Comparison of ENCODE assay signal across 12 cellular contexts in the genomic region with DNA sequence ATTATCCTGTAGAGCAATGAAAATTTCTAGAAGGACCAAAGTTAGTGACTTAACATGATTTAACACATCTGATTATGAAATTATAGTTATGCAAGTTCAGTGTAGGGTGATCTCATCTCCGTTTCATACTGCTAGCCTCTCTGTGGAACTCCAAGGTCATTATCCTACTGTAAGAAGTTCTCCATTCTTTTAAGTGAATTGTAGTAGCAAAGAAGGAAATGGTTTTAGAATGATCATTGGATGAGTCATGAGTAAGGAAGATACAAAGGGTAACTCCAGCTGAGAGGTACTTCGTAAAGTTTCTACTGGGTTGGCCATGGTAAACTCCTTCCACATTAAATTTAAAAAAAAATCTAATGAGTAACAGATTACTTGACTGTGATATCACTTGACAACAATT.
DNase-seq lines count a peak whose midpoint lies in the region; ATAC-seq and TF ChIP-seq lines count a peak whose summit lies in the region.
"Had no signal": no experiment of that assay in that cellular context is flagged by ENCODE, and none has a peak within 500 bp of the region (broad histone marks: within the 10 kb centered on the region; RNA-seq: fewer than 3 reads in every experiment).

No MANE protein-coding gene starts in this region.

- H3K27me3 ChIP-seq in AG04450 (ENCODE audit: control insufficient read depth, insufficient read depth, low read length) (no peaks in the 10 kb centered on the region), IMR-90 (ENCODE audit: control insufficient read depth, insufficient read depth, low read length) (no peaks in the 10 kb centered on the region)
- H3K27me3 ChIP-seq: dorsolateral prefrontal cortex had no signal

- no peak for TF ChIP-seq CTCF in AG04450 (IDR thresholded peaks at IDR 0.05; ENCODE audit: low read depth, low read length)
- no peak for TF ChIP-seq CTCF in IMR-90 (conservative IDR thresholded peaks at IDR 0.05; ENCODE audit: low read depth, low read length)
- TF ChIP-seq CTCF in astrocyte of the cerebellum (IDR thresholded peaks at IDR 0.05; ENCODE audit: low read depth, low read length, missing control alignments), result no peak

- no CpG with 5 or more reads among the region's 2 CpGs for WGBS in IMR-90 (ENCODE audit: extremely low coverage in 2 of 2, insufficient read length in 1 of 2), 2 experiments

- no peak overlapping the region for H2AFZ ChIP-seq in IMR-90 (replicated peaks; ENCODE audit: low read length, poor library complexity)

- H4K20me1 ChIP-seq in IMR-90 (ENCODE audit: insufficient read depth, low read length), result no peaks in the 10 kb centered on the region

- H3K27ac ChIP-seq in AG04450 (ENCODE audit: low read depth, low read length) (no peak overlapping the region), IMR-90 (ENCODE audit: insufficient read depth, low read length) (no peak overlapping the region)
- H3K27ac ChIP-seq: dorsolateral prefrontal cortex, left ventricle myocardium inferior had no signal

- H2AK9ac ChIP-seq in IMR-90 (replicated peaks; ENCODE audit: low read depth, low read length, poor library complexity), result no peak overlapping the region

- in situ Hi-C loops in IMR-90 (cut with MboI; ENCODE audit: low sequenced_read_pairs), result no loop called here
- in situ Hi-C loops in astrocyte of the cerebellum (cut with HindIII; ENCODE audit: low sequenced_read_pairs), result no loop called here

- BruUV-seq in IMR-90 (replicated peaks; lab: Mats Ljungman, UMichigan), result no TSS peak

- H4K5ac ChIP-seq in IMR-90 (ENCODE audit: low read depth, low read length), result no peak overlapping the region

- peak; percentile 63 for DNase-seq in AG04450 (ENCODE audit: low read depth, low spot score)
- peak; percentile 94 for DNase-seq in IMR-90
- peak; percentile 84 for DNase-seq in astrocyte of the cerebellum (ENCODE audit: low read depth)
- DNase-seq in kidney glomerular epithelial cell (lab: John Stamatoyannopoulos, UW), result peak; percentile 97
- DNase-seq in stimulated activated CD4-positive, alpha-beta T cell treated with anti-CD3 and anti-CD28 coated beads, Interleukin-15, amount 100 ng/mL, for 24 hours, result no peak
- DNase-seq in NCI-H526 (lab: John Stamatoyannopoulos, UW), result no peak
- no peak for DNase-seq in stimulated activated naive B cell treated with anti-CD40 and anti-IgM and Interleukin-4, amounts not matched to agents 10 μg/mL and 1 μg/mL and 100 μg/mL, for 72 hours
- DNase-seq: CD4-positive, CD25-positive, alpha-beta regulatory T cell; dorsolateral prefrontal cortex; KG1; left ventricle myocardium inferior had no signal

- no peaks in the 10 kb centered on the region for H3K36me3 ChIP-seq in IMR-90 (ENCODE audit: control insufficient read depth, insufficient read depth, low read length)
- H3K36me3 ChIP-seq: left ventricle myocardium inferior had no signal

- POLR2A ChIA-PET in AG04450 (lab: Yijun Ruan, JAX) (no interaction called here), IMR-90 (lab: Charles Lee; ENCODE audit: unreplicated experiment) (interaction anchor here (0.7 kb wide), 1 partner anchor 21 kb away, joined by 3 read pairs; no protein-coding TSS in a partner anchor)

- H3K27me3 Mint-ChIP-seq in stimulated activated naive B cell treated with anti-CD40 and anti-IgM and Interleukin-4, amounts not matched to agents 10 μg/mL and 1 μg/mL and 100 μg/mL, for 72 hours, result no peaks in the 10 kb centered on the region
- H3K27me3 Mint-ChIP-seq: CD4-positive, CD25-positive, alpha-beta regulatory T cell had no signal

- no peak for TF ChIP-seq RAD21 in IMR-90 (IDR thresholded peaks at IDR 0.05; ENCODE audit: low read length)

- no peak overlapping the region for H4K91ac ChIP-seq in IMR-90 (ENCODE audit: insufficient read depth, low read depth, low read length)

- no peaks in the 10 kb centered on the region for H3K36me3 Mint-ChIP-seq in stimulated activated naive B cell treated with anti-CD40 and anti-IgM and Interleukin-4, amounts not matched to agents 10 μg/mL and 1 μg/mL and 100 μg/mL, for 72 hours
- H3K36me3 Mint-ChIP-seq: CD4-positive, CD25-positive, alpha-beta regulatory T cell had no signal

- no peak overlapping the region for H2AK5ac ChIP-seq in IMR-90 (ENCODE audit: low read depth, low read length)

- H3K9me3 ChIP-seq in AG04450 (ENCODE audit: control insufficient read depth, insufficient read depth, low read length) (no peaks in the 10 kb centered on the region), IMR-90 (ENCODE audit: control insufficient read depth, insufficient read depth, low read length) (no peaks in the 10 kb centered on the region)

- H3K9me1 ChIP-seq in IMR-90 (ENCODE audit: insufficient read depth, low read length), result no peaks in the 10 kb centered on the region

- no peak overlapping the region for H3K4me3 Mint-ChIP-seq in stimulated activated naive B cell treated with anti-CD40 and anti-IgM and Interleukin-4, amounts not matched to agents 10 μg/mL and 1 μg/mL and 100 μg/mL, for 72 hours
- H3K4me3 Mint-ChIP-seq: CD4-positive, CD25-positive, alpha-beta regulatory T cell had no signal

- no peak overlapping the region for H2BK20ac ChIP-seq in IMR-90 (ENCODE audit: low read depth, low read length)

- H3K4me2 ChIP-seq in IMR-90 (ENCODE audit: low read depth, low read length), result no peak overlapping the region

- ATAC-seq in IMR-90 (ENCODE audit: low read depth), result peak; percentile 87
- ATAC-seq in stimulated activated naive B cell treated with anti-CD40 and anti-IgM and Interleukin-4, amounts not matched to agents 10 μg/mL and 1 μg/mL and 100 μg/mL, for 72 hours (replicated peaks), result no peak
- no peak for ATAC-seq in GM21529 (IDR thresholded peaks at IDR 0.05; ENCODE audit: unreplicated experiment)

- no peak overlapping the region for H3K56ac ChIP-seq in IMR-90 (ENCODE audit: extremely low read depth, insufficient read depth, low read length)

- H3K4me3 ChIP-seq in AG04450 (ENCODE audit: low read depth, low read length) (no peak overlapping the region), IMR-90 (ENCODE audit: insufficient read depth, low read depth, low read length) (no peak overlapping the region), astrocyte of the cerebellum (ENCODE audit: low read depth, low read length) (no peak overlapping the region)
- H3K4me3 ChIP-seq: dorsolateral prefrontal cortex, left ventricle myocardium inferior had no signal

- no peak overlapping the region for H2BK15ac ChIP-seq in IMR-90 (ENCODE audit: low read depth, low read length)

- CTCF ChIA-PET in AG04450 (lab: Charles Lee) (interaction anchor here (1.0 kb wide), 1 partner anchor 213 kb away, joined by 4 read pairs; no protein-coding TSS in a partner anchor), IMR-90 (lab: Yijun Ruan, JAX) (no interaction called here)

- H3K4me1 Mint-ChIP-seq in stimulated activated naive B cell treated with anti-CD40 and anti-IgM and Interleukin-4, amounts not matched to agents 10 μg/mL and 1 μg/mL and 100 μg/mL, for 72 hours, result no peaks in the 10 kb centered on the region
- H3K4me1 Mint-ChIP-seq: CD4-positive, CD25-positive, alpha-beta regulatory T cell had no signal

- no peak overlapping the region for H2BK120ac ChIP-seq in IMR-90 (ENCODE audit: low read depth, low read length)

- no peak overlapping the region for H2BK5ac ChIP-seq in IMR-90 (ENCODE audit: low read depth, low read length, poor library complexity, severe bottlenecking)

- H3K14ac ChIP-seq in IMR-90 (replicated peaks; ENCODE audit: low read depth, low read length), result no peak overlapping the region

- no peak overlapping the region for H3K27ac Mint-ChIP-seq in stimulated activated naive B cell treated with anti-CD40 and anti-IgM and Interleukin-4, amounts not matched to agents 10 μg/mL and 1 μg/mL and 100 μg/mL, for 72 hours

- H4K8ac ChIP-seq in IMR-90 (ENCODE audit: low read depth in 2 of 2, low read length in 2 of 2), result no peak overlapping the region

- H3K18ac ChIP-seq in IMR-90 (ENCODE audit: low read depth, low read length), result no peak overlapping the region

- no peak overlapping the region for H3K4ac ChIP-seq in IMR-90 (ENCODE audit: low read depth, low read length)

- dilution Hi-C loops in IMR-90 (cut with HindIII; ENCODE audit: low sequenced_read_pairs, unreplicated experiment), result no loop called here

- H3K9me3 Mint-ChIP-seq in stimulated activated naive B cell treated with anti-CD40 and anti-IgM and Interleukin-4, amounts not matched to agents 10 μg/mL and 1 μg/mL and 100 μg/mL, for 72 hours, result no peaks in the 10 kb centered on the region

- intact Hi-C loops in IMR-90 (cut with micrococcal nuclease), result no loop called here

- no peak overlapping the region for H3K23ac ChIP-seq in IMR-90 (ENCODE audit: low read depth, low read length)

- no peak overlapping the region for H3K9ac ChIP-seq in IMR-90 (ENCODE audit: low read depth, low read length)

- peaks cover 1% of the 10 kb centered on the region; the same call in 1 of the 2 replicates for H3K4me1 ChIP-seq in IMR-90 (ENCODE audit: control insufficient read depth, insufficient read depth, low read length)
- H3K4me1 ChIP-seq: left ventricle myocardium inferior had no signal

- no peak for TF ChIP-seq POLR2A in IMR-90 (IDR thresholded peaks at IDR 0.05; ENCODE audit: low read depth, low read length)

- no peaks in the 10 kb centered on the region for H3K79me1 ChIP-seq in IMR-90 (ENCODE audit: low read depth in 1 of 2, low read length in 2 of 2)

TF ChIP-seq in IMR-90, 13 proteins besides CTCF, POLR2A, EP300 and RAD21:
- TF ChIP-seq FOS (IDR thresholded peaks at IDR 0.05; ENCODE audit: low read depth, low read length) (peak; percentile 52), SMC3 (IDR thresholded peaks at IDR 0.05; ENCODE audit: low read depth, low read length) (no peak), MAZ (IDR thresholded peaks at IDR 0.05; ENCODE audit: borderline replicate concordance, low read depth, low read length) (no peak), CEBPB (IDR thresholded peaks at IDR 0.05; ENCODE audit: low read depth, low read length) (peak; percentile 85)

Comparison
In these comparisons a context has a peak if more than half of its experiments do, and no peak if none do; other contexts are left out.
1. DNase-seq: peak in AG04450 (single experiment), IMR-90 (single experiment), astrocyte of the cerebellum (single experiment) and kidney glomerular epithelial cell (single experiment); none in stimulated activated CD4-positive, alpha-beta T cell treated with anti-CD3 and anti-CD28 coated beads, Interleukin-15, amount 100 ng/mL, for 24 hours (single experiment), NCI-H526 (0 of 2) and stimulated activated naive B cell treated with anti-CD40 and anti-IgM and Interleukin-4, amounts not matched to agents 10 μg/mL and 1 μg/mL and 100 μg/mL, for 72 hours (single experiment).